ENCODE assay signal across 8 cellular contexts in the genomic region with DNA sequence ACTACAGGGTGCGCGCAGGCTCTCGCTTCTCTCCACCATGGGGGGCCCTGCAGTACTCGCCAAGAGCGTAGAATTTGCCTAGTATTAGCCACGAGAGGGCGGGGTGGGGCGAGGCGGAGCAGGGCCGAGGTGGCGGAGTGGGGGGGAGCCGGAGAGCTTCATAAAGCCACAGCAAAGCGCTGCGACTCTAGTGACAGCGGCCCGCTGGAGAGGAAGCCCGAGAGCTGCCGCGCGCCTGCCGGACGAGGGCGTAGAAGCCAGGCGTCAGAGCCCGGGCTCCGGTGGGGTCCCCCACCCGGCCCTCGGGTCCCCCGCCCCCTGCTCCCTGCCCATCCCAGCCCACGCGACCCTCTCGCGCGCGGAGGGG.
DNase-seq lines count a peak whose midpoint lies in the region; ATAC-seq and TF ChIP-seq lines count a peak whose summit lies in the region.

A gene with protein sequence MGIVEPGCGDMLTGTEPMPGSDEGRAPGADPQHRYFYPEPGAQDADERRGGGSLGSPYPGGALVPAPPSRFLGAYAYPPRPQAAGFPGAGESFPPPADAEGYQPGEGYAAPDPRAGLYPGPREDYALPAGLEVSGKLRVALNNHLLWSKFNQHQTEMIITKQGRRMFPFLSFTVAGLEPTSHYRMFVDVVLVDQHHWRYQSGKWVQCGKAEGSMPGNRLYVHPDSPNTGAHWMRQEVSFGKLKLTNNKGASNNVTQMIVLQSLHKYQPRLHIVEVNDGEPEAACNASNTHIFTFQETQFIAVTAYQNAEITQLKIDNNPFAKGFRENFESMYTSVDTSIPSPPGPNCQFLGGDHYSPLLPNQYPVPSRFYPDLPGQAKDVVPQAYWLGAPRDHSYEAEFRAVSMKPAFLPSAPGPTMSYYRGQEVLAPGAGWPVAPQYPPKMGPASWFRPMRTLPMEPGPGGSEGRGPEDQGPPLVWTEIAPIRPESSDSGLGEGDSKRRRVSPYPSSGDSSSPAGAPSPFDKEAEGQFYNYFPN (plus strand): TSS at position 190 of the 367 bp plus-strand sequence. CDS start 219 bp downstream, outside the sequence.

- H3K79me2 ChIP-seq in DND-41 (ENCODE audit: insufficient read depth, low read length), result no peaks in the 10 kb centered on the region

- H3K4me1 ChIP-seq in DND-41 (ENCODE audit: insufficient read depth, low read length), result peaks cover 7% of the 10 kb centered on the region
- peaks cover 3% of the 10 kb centered on the region; the same call in 1 of the 2 replicates for H3K4me1 ChIP-seq in iPS-20b (ENCODE audit: insufficient read depth, low read length)

- H3K4me3 ChIP-seq in DND-41 (ENCODE audit: low read depth in 1 of 2, low read length in 2 of 2), result no peak within 1 kb of the TSS
- H3K4me3 ChIP-seq in iPS-20b (ENCODE audit: low read length), result peak within 1 kb of the TSS; percentile 70

- H3K27ac Mint-ChIP-seq in activated naive CD8-positive, alpha-beta T cell, result peak within 1 kb of the TSS; percentile 95

- H4K20me1 ChIP-seq in DND-41 (ENCODE audit: insufficient read depth, low read length), result peaks cover 9% of the 10 kb centered on the region

- H3K9ac ChIP-seq in DND-41 (ENCODE audit: low read depth, low read length) (no peak within 1 kb of the TSS), iPS-20b (ENCODE audit: low read depth, low read length) (no peak within 1 kb of the TSS)

- H2AFZ ChIP-seq in DND-41 (ENCODE audit: low read depth, low read length), result no peak within 1 kb of the TSS

- H3K36me3 Mint-ChIP-seq in activated naive CD8-positive, alpha-beta T cell, result peaks cover 2% of the 10 kb centered on the region

- no peaks in the 10 kb centered on the region for H3K27me3 Mint-ChIP-seq in activated naive CD8-positive, alpha-beta T cell

- H3K36me3 ChIP-seq in DND-41 (ENCODE audit: insufficient read depth, low read length) (no peaks in the 10 kb centered on the region), iPS-20b (ENCODE audit: insufficient read depth, low read depth, low read length) (no peaks in the 10 kb centered on the region)

- H3K4me2 ChIP-seq in DND-41 (ENCODE audit: insufficient read depth, low read length), result peak within 1 kb of the TSS; percentile 48

- no peaks in the 10 kb centered on the region for H3K9me3 ChIP-seq in DND-41 (ENCODE audit: insufficient read depth, low read length, severe bottlenecking)
- H3K9me3 ChIP-seq in iPS-20b (ENCODE audit: insufficient read depth, low read depth, low read length), result no peaks in the 10 kb centered on the region

- peak; percentile 96 for ATAC-seq in DND-41 (ENCODE audit: insufficient read depth, low read depth)
- peak; percentile 42 for ATAC-seq in GM21576 (IDR thresholded peaks at IDR 0.05; ENCODE audit: unreplicated experiment)

- H3K9me3 Mint-ChIP-seq in activated naive CD8-positive, alpha-beta T cell (ENCODE audit: low read depth), result no peaks in the 10 kb centered on the region

- H3K27me3 ChIP-seq in DND-41 (ENCODE audit: insufficient read depth, low read length, poor library complexity) (peaks cover 35% of the 10 kb centered on the region), iPS-20b (ENCODE audit: insufficient read depth, low read length) (peaks cover 80% of the 10 kb centered on the region)

- H3K4me3 Mint-ChIP-seq in activated naive CD8-positive, alpha-beta T cell, result peak within 1 kb of the TSS; percentile 100

- DNase-seq in DND-41 (peak; percentile 86), LoVo (ENCODE audit: low spot score) (peak; percentile 13), SW480 (ENCODE audit: low spot score) (peak; percentile 85), RKO (ENCODE audit: low spot score) (no peak)
- DNase-seq in stimulated activated CD4-positive, alpha-beta T cell treated with anti-CD3 and anti-CD28 coated beads, Interleukin-1b, Interleukin-23, amount 100 ng/mL, for 48 hours, result peak; percentile 92

- TF ChIP-seq CTCF in DND-41 (IDR thresholded peaks at IDR 0.05; ENCODE audit: borderline replicate concordance, extremely low read depth, low read length, poor library complexity, severe bottlenecking), result peak; percentile 31

- H3K27ac ChIP-seq in DND-41 (ENCODE audit: low read length) (no peak within 1 kb of the TSS), iPS-20b (ENCODE audit: low read length) (no peak within 1 kb of the TSS)

- H3K4me1 Mint-ChIP-seq in activated naive CD8-positive, alpha-beta T cell (ENCODE audit: low read depth), result peaks cover 55% of the 10 kb centered on the region
